1 cellular context compared by ENCODE assay signal in the genomic region with DNA sequence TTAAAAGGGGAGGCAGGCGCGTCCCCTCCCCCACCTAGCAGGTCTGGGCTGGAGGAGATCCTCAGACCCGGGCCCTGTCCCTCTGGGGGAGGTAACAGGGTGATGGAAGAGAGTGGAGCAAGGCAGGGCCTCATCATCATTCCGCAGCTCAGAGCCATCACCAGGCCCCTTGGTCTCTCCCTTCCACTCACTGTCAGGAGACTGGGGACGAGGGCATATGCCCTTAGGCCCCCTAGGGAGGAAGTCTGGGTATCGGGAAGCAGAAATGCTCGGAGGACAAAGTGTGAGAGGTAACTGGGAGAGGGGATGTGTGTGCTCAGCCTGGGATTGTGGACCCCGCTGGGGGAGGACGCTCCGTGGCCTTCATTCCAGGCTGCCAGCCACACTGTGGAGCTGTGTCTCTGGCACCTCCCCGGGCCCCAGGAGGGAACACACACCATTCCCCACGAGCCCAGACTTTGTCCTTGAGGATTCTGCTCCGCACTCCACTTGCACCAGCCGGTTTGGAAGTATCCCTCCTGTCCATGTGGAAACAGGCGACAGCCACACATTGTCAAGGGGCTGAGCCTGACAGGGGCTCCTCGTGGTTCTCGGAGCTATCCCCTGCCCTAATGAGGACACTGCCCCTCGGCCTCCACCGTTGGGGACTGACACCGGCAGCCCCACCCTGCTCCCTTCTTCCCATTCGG.
TF ChIP-seq lines count a peak whose summit lies in the region.

No MANE protein-coding gene starts in this region.

TF ChIP-seq in endothelial cell of umbilical vein, 7 proteins besides CTCF, POLR2A, EP300 and RAD21:
- no peak for TF ChIP-seq EZH2 (IDR thresholded peaks at IDR 0.05; ENCODE audit: borderline replicate concordance, low read depth, low read length, severe bottlenecking)
- no peak for TF ChIP-seq JUN (IDR thresholded peaks at IDR 0.05; ENCODE audit: borderline replicate concordance, insufficient read depth, insufficient read length, low read depth)
- TF ChIP-seq, protein P1, sequence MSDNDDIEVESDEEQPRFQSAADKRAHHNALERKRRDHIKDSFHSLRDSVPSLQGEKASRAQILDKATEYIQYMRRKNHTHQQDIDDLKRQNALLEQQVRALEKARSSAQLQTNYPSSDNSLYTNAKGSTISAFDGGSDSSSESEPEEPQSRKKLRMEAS (IDR thresholded peaks at IDR 0.05; ENCODE audit: insufficient read depth, insufficient read length), result no peak
- TF ChIP-seq MYC (IDR thresholded peaks at IDR 0.05; ENCODE audit: low read depth, low read length), result no peak
- no peak for TF ChIP-seq POLR2AphosphoS5 (IDR thresholded peaks at IDR 0.05; ENCODE audit: insufficient read depth, low read depth, low read length)
- TF ChIP-seq FOS (IDR thresholded peaks at IDR 0.05; ENCODE audit: borderline replicate concordance, insufficient read depth, low read length), result no peak
- TF ChIP-seq GATA2 (IDR thresholded peaks at IDR 0.05; ENCODE audit: insufficient read depth, insufficient read length, low read depth, low read length), result no peak
